1 cellular context compared by ENCODE assay signal in genomic region chr12:56084958-56085543, GRCh38.
TF ChIP-seq lines count a peak whose summit lies in the region.

No MANE protein-coding gene starts in this region.

TF ChIP-seq in K562, 482 proteins besides CTCF, POLR2A, EP300 and RAD21:
- TF ChIP-seq MAZ (CRISPR knock-in tag; conservative IDR thresholded peaks at IDR 0.05 in 1 of 2, IDR thresholded peaks at IDR 0.05 in 1 of 2) (0 out of 4 replicates have a peak, but pooled peaks of 1 of the 2 experiments have one; percentile 37), SMC3 (conservative IDR thresholded peaks at IDR 0.05; ENCODE audit: insufficient read depth, low read depth, low read length) (peak; percentile 25; the same call in 1 of the 2 replicates), TCF7 (IDR thresholded peaks at IDR 0.05; ENCODE audit: borderline replicate concordance) (no peak), SRF (CRISPR knock-in tag; IDR thresholded peaks at IDR 0.05) (no peak), TCF15 (CRISPR knock-in tag; IDR thresholded peaks at IDR 0.05) (no peak), ZNF740 (CRISPR knock-in tag; IDR thresholded peaks at IDR 0.05) (no peak), ZNF740 (tag; IDR thresholded peaks at IDR 0.05) (no peak), ESRRA (IDR thresholded peaks at IDR 0.05; ENCODE audit: borderline replicate concordance, low read depth) (peak; percentile 88), JUND (IDR thresholded peaks at IDR 0.05; ENCODE audit: borderline replicate concordance, low read depth, low read length) (no peak), JUND (tag; IDR thresholded peaks at IDR 0.05; ENCODE audit: borderline replicate concordance, low read depth, low read length) (no peak; the same call in 2 of the 3 replicates), ZNF165 (CRISPR knock-in tag; IDR thresholded peaks at IDR 0.05; ENCODE audit: borderline replicate concordance) (no peak), RBBP5 (IDR thresholded peaks at IDR 0.05; ENCODE audit: borderline replicate concordance, insufficient read depth, low read length, poor library complexity, severe bottlenecking) (no peak), CTCFL (IDR thresholded peaks at IDR 0.05; ENCODE audit: borderline replicate concordance, insufficient read depth, low read depth, low read length, poor library complexity, severe bottlenecking) (peak; percentile 84), ILK (tag; IDR thresholded peaks at IDR 0.05; ENCODE audit: borderline replicate concordance, low read depth) (no peak), MYC (IDR thresholded peaks at IDR 0.05; ENCODE audit: low read depth, low read length) (0 out of 2 replicates have a peak, but pooled peaks have one; percentile 20), MYC (CRISPR knock-in tag; IDR thresholded peaks at IDR 0.05; ENCODE audit: borderline replicate concordance, low read depth) (no peak), BACH1 (tag; IDR thresholded peaks at IDR 0.05) (no peak), KDM4B (IDR thresholded peaks at IDR 0.05; ENCODE audit: borderline replicate concordance in 2 of 2, low read depth in 1 of 2) (no peak), SRSF7 (optimal IDR thresholded peaks at IDR 0.05; ENCODE audit: low read depth, low read length) (no peak), TAF15 (IDR thresholded peaks at IDR 0.05; ENCODE audit: low read depth, low read length) (no peak), DPF2 (IDR thresholded peaks at IDR 0.05) (peak; percentile 14; the same call in 1 of the 2 replicates), RCOR1 (IDR thresholded peaks at IDR 0.05; ENCODE audit: borderline replicate concordance in 1 of 2, low read depth in 2 of 2, low read length in 2 of 2) (peak in 1 of 2 experiments; percentile 37; a peak in 1 of 4 replicates), ZNF134 (CRISPR knock-in tag; conservative IDR thresholded peaks at IDR 0.05) (no peak), CHD1 (IDR thresholded peaks at IDR 0.05; ENCODE audit: low read length) (no peak)
